In genomic region chr11:74462009-74462408, GRCh38 we compare ENCODE assay signal across 8 cellular contexts. TPM values are rescaled to one million over a fixed set of nuclear protein-coding genes. Genes with fewer than 3 reads are reported as not detected.
DNase-seq lines count a peak whose midpoint lies in the region; ATAC-seq and TF ChIP-seq lines count a peak whose summit lies in the region.

No MANE protein-coding gene starts in this region.

- H3K9me3 Mint-ChIP-seq in activated naive CD4-positive, alpha-beta T cell treated with anti-CD3 and anti-CD28 coated beads for 36 hours: no peaks in the 10 kb centered on the region

- H3K4me3 ChIP-seq in esophagus squamous epithelium (peak overlapping the region in 2 of 4 donors; percentile 15 to 50), upper lobe of left lung (peak overlapping the region in 3 of 4 donors; percentile 18 to 44 (median 38))

- peak; percentile 92 for DNase-seq in NOMO-1 treated with DMSO at 0.1 percent for 48 hours (lab: John Stamatoyannopoulos, UW; ENCODE audit: unreplicated experiment)
- no peak for DNase-seq in esophagus squamous epithelium (lab: John Stamatoyannopoulos, UW)
- DNase-seq in mucosa of gallbladder (ENCODE audit: low spot score): peak; percentile 76
- peak in 1 of 2 donors; percentile 95 for DNase-seq in upper lobe of left lung
- DNase-seq in 8988T: no peak
- DNase-seq in kidney tubule cell (ENCODE audit: low spot score): no peak
- DNase-seq in activated naive CD4-positive, alpha-beta T cell treated with anti-CD3 and anti-CD28 coated beads for 36 hours: no peak

- H3K4me3 Mint-ChIP-seq in activated naive CD4-positive, alpha-beta T cell treated with anti-CD3 and anti-CD28 coated beads for 36 hours: no peak overlapping the region

- intact Hi-C loops in esophagus squamous epithelium (cut with DNase I): no loop called here
- intact Hi-C loops in activated naive CD4-positive, alpha-beta T cell treated with anti-CD3 and anti-CD28 coated beads for 36 hours (cut with micrococcal nuclease): no loop called here

- peak in 1 of 4 donors; percentile 29 for TF ChIP-seq POLR2A in esophagus squamous epithelium (IDR thresholded peaks at IDR 0.05)
- TF ChIP-seq POLR2A in upper lobe of left lung (IDR thresholded peaks at IDR 0.05): peak in 2 of 4 donors; percentile 21 to 69

- H3K27me3 Mint-ChIP-seq in activated naive CD4-positive, alpha-beta T cell treated with anti-CD3 and anti-CD28 coated beads for 36 hours (ENCODE audit: low read depth): peaks cover 20% of the 10 kb centered on the region

- H3K27ac ChIP-seq in esophagus squamous epithelium (peak overlapping the region; percentile 50 to 80 (median 60)), upper lobe of left lung (peak overlapping the region; percentile 82 to 89 (median 85))

- 56 to 73% methylated on average over 2 of the region's 2 CpGs for WGBS in esophagus squamous epithelium, 2 donors
- 30 to 51% methylated on average over 2 of the region's 2 CpGs for WGBS in upper lobe of left lung, 2 donors

- H3K27me3 ChIP-seq in esophagus squamous epithelium: peaks cover 0 to 5% (median 0%) of the 10 kb centered on the region in 4 donors
- H3K27me3 ChIP-seq in upper lobe of left lung: no peaks in the 10 kb centered on the region

- CTCF ChIA-PET in activated naive CD4-positive, alpha-beta T cell treated with anti-CD3 and anti-CD28 coated beads for 36 hours (lab: Charles Lee): interaction anchor here (3.0 to 3.6 kb wide), 2 partner anchors 9 to 12 kb away, joined by 11 to 15 read pairs; no protein-coding TSS in a partner anchor

- no peaks in the 10 kb centered on the region for H3K36me3 Mint-ChIP-seq in activated naive CD4-positive, alpha-beta T cell treated with anti-CD3 and anti-CD28 coated beads for 36 hours (ENCODE audit: low read depth)

- H3K9me3 ChIP-seq in esophagus squamous epithelium (no peaks in the 10 kb centered on the region), upper lobe of left lung (no peaks in the 10 kb centered on the region)

- peaks cover 2% of the 10 kb centered on the region for H3K4me1 Mint-ChIP-seq in activated naive CD4-positive, alpha-beta T cell treated with anti-CD3 and anti-CD28 coated beads for 36 hours (ENCODE audit: low read depth)

- H3K27ac Mint-ChIP-seq in activated naive CD4-positive, alpha-beta T cell treated with anti-CD3 and anti-CD28 coated beads for 36 hours: no peak overlapping the region

- ATAC-seq in upper lobe of left lung (ENCODE audit: low FRiP score in 2 of 2): peak; percentile 91 to 95
- ATAC-seq in HG02678 (IDR thresholded peaks at IDR 0.05; ENCODE audit: unreplicated experiment): no peak

- H3K36me3 ChIP-seq in esophagus squamous epithelium: peaks cover 0 to 17% (median 0%) of the 10 kb centered on the region in 3 donors
- peaks cover 0 to 4% (median 0%) of the 10 kb centered on the region in 4 donors for H3K36me3 ChIP-seq in upper lobe of left lung

- TF ChIP-seq EP300 in upper lobe of left lung (IDR thresholded peaks at IDR 0.05): no peak

- TF ChIP-seq CTCF in esophagus squamous epithelium (IDR thresholded peaks at IDR 0.05) (no peak), upper lobe of left lung (IDR thresholded peaks at IDR 0.05) (no peak)

- peaks cover 4 to 56% (median 11%) of the 10 kb centered on the region in 3 donors for H3K4me1 ChIP-seq in esophagus squamous epithelium
- H3K4me1 ChIP-seq in upper lobe of left lung: peaks cover 6 to 45% (median 34%) of the 10 kb centered on the region in 4 donors

RNA-seq across cellular contexts. Expression of gene KCNE3, which starts 5.3 kb away (rescaled TPM):
- total RNA-seq in esophagus squamous epithelium (1 to 10 TPM in 3 of 4 donors, under 1 TPM in 1; 0.72 to 8.4 (median 3.5) TPM), mucosa of gallbladder (71.8 TPM), upper lobe of left lung (10 to 100 TPM; 14.3 to 33.3 (median 20.0) TPM)
- total RNA-seq in activated naive CD4-positive, alpha-beta T cell treated with anti-CD3 and anti-CD28 coated beads for 36 hours: not detected

RNA-seq across cellular contexts. Expression of gene LIPT2, which starts 31.5 kb away (rescaled TPM):
- total RNA-seq in esophagus squamous epithelium: 1 to 10 TPM; 1.2 to 8.4 (median 3.9) TPM
- total RNA-seq in mucosa of gallbladder: 8.0 TPM
- total RNA-seq in upper lobe of left lung: 1 to 10 TPM; 3.3 to 8.5 (median 6.3) TPM
- 1 to 10 TPM; 3.1 to 5.6 TPM for total RNA-seq in activated naive CD4-positive, alpha-beta T cell treated with anti-CD3 and anti-CD28 coated beads for 36 hours

Comparison
In these comparisons a context has a peak if more than half of its experiments do, and no peak if none do; other contexts are left out.
1. DNase-seq: peak in NOMO-1 treated with DMSO at 0.1 percent for 48 hours (single experiment) and mucosa of gallbladder (single experiment); none in esophagus squamous epithelium (single experiment), 8988T (single experiment), kidney tubule cell (single experiment) and activated naive CD4-positive, alpha-beta T cell treated with anti-CD3 and anti-CD28 coated beads for 36 hours (single experiment).